20 cellular contexts compared by ENCODE assay signal in the genomic region with DNA sequence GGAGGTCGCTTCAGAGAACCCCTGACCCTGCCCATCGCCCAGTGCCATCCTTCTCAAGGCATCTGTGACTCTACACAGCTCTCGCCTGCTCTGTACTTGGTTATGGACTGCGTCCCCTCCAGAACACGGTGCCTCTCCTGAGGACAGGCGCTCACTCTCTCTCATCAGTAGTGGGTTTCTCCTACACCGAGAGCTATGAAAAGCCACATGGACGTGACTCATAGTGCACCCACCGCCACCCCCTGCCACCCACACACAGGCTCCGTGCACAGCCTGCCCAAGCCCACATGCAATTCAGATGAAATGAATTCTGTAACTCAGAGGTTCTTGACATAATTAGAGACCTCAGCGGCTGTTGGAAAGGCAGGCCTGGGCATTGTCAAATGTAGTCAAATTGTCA. TPM values are rescaled to one million over a fixed set of nuclear protein-coding genes. Genes with fewer than 3 reads are reported as not detected.
A peak's percentile ranks its signal among the peaks of the same experiment; 100 is the strongest.
DNase-seq lines count a peak whose midpoint lies in the region; ATAC-seq, FAIRE-seq and TF ChIP-seq lines count a peak whose summit lies in the region.
"Had no signal": no experiment of that assay in that cellular context is flagged by ENCODE, and none has a peak within 500 bp of the region (broad histone marks: within the 10 kb centered on the region; RNA-seq: fewer than 3 reads in every experiment).

No MANE protein-coding gene starts in this region.

- CTCF ChIA-PET in activated CD8-positive, alpha-beta memory T cell treated with anti-CD3 and anti-CD28 coated beads, Interleukin-2, amount 10 ng/mL, durations not matched to agents 7 days and 5 days (lab: Charles Lee) = interaction anchor here (1.7 to 1.8 kb wide), 2 partner anchors 14 to 100 kb away, joined by 6 to 8 read pairs; a partner anchor contains a TSS

- H3K27me3 Mint-ChIP-seq in activated CD8-positive, alpha-beta memory T cell treated with anti-CD3 and anti-CD28 coated beads, Interleukin-2, amount 10 ng/mL, durations not matched to agents 7 days and 5 days = no peaks in the 10 kb centered on the region
- H3K27me3 Mint-ChIP-seq in stimulated activated naive CD8-positive, alpha-beta T cell treated with anti-CD3 and anti-CD28 coated beads, Interleukin-15, amount 100 ng/mL, for 72 hours = no peaks in the 10 kb centered on the region
- H3K27me3 Mint-ChIP-seq in nephron progenitor cell (ENCODE audit: low read depth, poor library complexity) = no peaks in the 10 kb centered on the region
- H3K27me3 Mint-ChIP-seq: B cell had no signal

- no peak for ATAC-seq in activated CD8-positive, alpha-beta memory T cell treated with anti-CD3 and anti-CD28 coated beads, Interleukin-2, amount 10 ng/mL, durations not matched to agents 7 days and 5 days
- ATAC-seq in stimulated activated naive CD8-positive, alpha-beta T cell treated with anti-CD3 and anti-CD28 coated beads, Interleukin-15, amount 100 ng/mL, for 72 hours = no peak
- ATAC-seq in stimulated activated naive CD8-positive, alpha-beta T cell treated with anti-CD3 and anti-CD28 coated beads, Interleukin-15, Interleukin-2, amounts not matched to agents 100 U/mL and 50 U/mL, for 24 hours = no peak
- ATAC-seq in GM19023 (IDR thresholded peaks at IDR 0.05; ENCODE audit: unreplicated experiment) = no peak

- DNase-seq in activated CD8-positive, alpha-beta memory T cell treated with anti-CD3 and anti-CD28 coated beads, Interleukin-2, amount 10 ng/mL, durations not matched to agents 7 days and 5 days = no peak
- DNase-seq in activated CD8-positive, alpha-beta memory T cell treated with anti-CD3 and anti-CD28 coated beads, Interleukin-2, amount 50 U/mL, for 4 hours = no peak
- DNase-seq in stimulated activated naive CD8-positive, alpha-beta T cell treated with anti-CD3 and anti-CD28 coated beads, Interleukin-15, amount 100 ng/mL, for 72 hours = no peak
- DNase-seq in stimulated activated naive CD8-positive, alpha-beta T cell treated with anti-CD3 and anti-CD28 coated beads, Interleukin-15, Interleukin-2, amounts not matched to agents 100 U/mL and 50 U/mL, for 24 hours = no peak
- DNase-seq in nephron progenitor cell (no peak), stomach (no peak), HTR-8/SVneo (ENCODE audit: insufficient read length, low spot score) (no peak)
- DNase-seq: Kasumi-1; NCI-H1694; NCI-H2081; NCI-H2171; NCI-H345; NCI-H524; NCI-H774; NK-92 treated with Interleukin-12 subunit alpha and Interleukin-12 subunit beta, amount 100 ng/mL, for 24 hours had no signal

- H3K4me3 Mint-ChIP-seq in activated CD8-positive, alpha-beta memory T cell treated with anti-CD3 and anti-CD28 coated beads, Interleukin-2, amount 10 ng/mL, durations not matched to agents 7 days and 5 days = no peak overlapping the region
- no peak overlapping the region for H3K4me3 Mint-ChIP-seq in stimulated activated naive CD8-positive, alpha-beta T cell treated with anti-CD3 and anti-CD28 coated beads, Interleukin-15, amount 100 ng/mL, for 72 hours
- H3K4me3 Mint-ChIP-seq in nephron progenitor cell = no peak overlapping the region
- H3K4me3 Mint-ChIP-seq: B cell had no signal

- peaks cover 63 to 88% (median 84%) of the 10 kb centered on the region in 4 donors for H3K36me3 ChIP-seq in stomach

- no peaks in the 10 kb centered on the region for H3K27me3 ChIP-seq in stomach

- no peaks in the 10 kb centered on the region for H3K9me3 Mint-ChIP-seq in activated CD8-positive, alpha-beta memory T cell treated with anti-CD3 and anti-CD28 coated beads, Interleukin-2, amount 10 ng/mL, durations not matched to agents 7 days and 5 days (ENCODE audit: low read depth)
- H3K9me3 Mint-ChIP-seq in stimulated activated naive CD8-positive, alpha-beta T cell treated with anti-CD3 and anti-CD28 coated beads, Interleukin-15, amount 100 ng/mL, for 72 hours = no peaks in the 10 kb centered on the region
- peaks cover 4% of the 10 kb centered on the region for H3K9me3 Mint-ChIP-seq in nephron progenitor cell

- TF ChIP-seq POLR2A in stomach (IDR thresholded peaks at IDR 0.05) = no peak

- H3K9me3 ChIP-seq in stomach = no peaks in the 10 kb centered on the region

- peaks cover 9% of the 10 kb centered on the region for H3K4me1 Mint-ChIP-seq in activated CD8-positive, alpha-beta memory T cell treated with anti-CD3 and anti-CD28 coated beads, Interleukin-2, amount 10 ng/mL, durations not matched to agents 7 days and 5 days
- peaks cover 20% of the 10 kb centered on the region for H3K4me1 Mint-ChIP-seq in stimulated activated naive CD8-positive, alpha-beta T cell treated with anti-CD3 and anti-CD28 coated beads, Interleukin-15, amount 100 ng/mL, for 72 hours
- peaks cover 10% of the 10 kb centered on the region for H3K4me1 Mint-ChIP-seq in nephron progenitor cell
- H3K4me1 Mint-ChIP-seq: B cell had no signal

- no peak overlapping the region for H3K4me3 ChIP-seq in stomach

- no peak for TF ChIP-seq EP300 in stomach (IDR thresholded peaks at IDR 0.05)

- intact Hi-C loops in stomach (cut with DNase I; ENCODE audit: low total_unique reads) = loop anchor here (10.0 kb wide), 1 partner anchor 100 kb away; no protein-coding TSS in a partner anchor

- peak overlapping the region; percentile 5 for H3K27ac Mint-ChIP-seq in activated CD8-positive, alpha-beta memory T cell treated with anti-CD3 and anti-CD28 coated beads, Interleukin-2, amount 10 ng/mL, durations not matched to agents 7 days and 5 days
- H3K27ac Mint-ChIP-seq in stimulated activated naive CD8-positive, alpha-beta T cell treated with anti-CD3 and anti-CD28 coated beads, Interleukin-15, amount 100 ng/mL, for 72 hours = peak overlapping the region; percentile 51 to 78
- H3K27ac Mint-ChIP-seq in nephron progenitor cell = peak overlapping the region; percentile 83
- H3K27ac Mint-ChIP-seq: B cell had no signal

- H3K36me3 Mint-ChIP-seq in activated CD8-positive, alpha-beta memory T cell treated with anti-CD3 and anti-CD28 coated beads, Interleukin-2, amount 10 ng/mL, durations not matched to agents 7 days and 5 days = peaks cover 19% of the 10 kb centered on the region
- H3K36me3 Mint-ChIP-seq in nephron progenitor cell (ENCODE audit: low read depth) = peaks cover 67% of the 10 kb centered on the region

- WGBS in stomach, 5 donors = 91 to 94% (median 93%) methylated on average over 11 of the region's 11 CpGs

- H3K4me1 ChIP-seq in stomach = no peaks in the 10 kb centered on the region

- TF ChIP-seq CTCF in nephron progenitor cell (IDR thresholded peaks at IDR 0.05) = no peak
- TF ChIP-seq CTCF in stomach (IDR thresholded peaks at IDR 0.05) = no peak

- H3K27ac ChIP-seq in stomach = no peak overlapping the region
- H3K27ac ChIP-seq: RWPE1 had no signal

- FAIRE-seq in HTR-8/SVneo (lab: Jason Lieb, UNC) = no peak
- FAIRE-seq: D721Med, H54 had no signal

RNA-seq across cellular contexts. Expression of a gene that starts 13.9 kb away (rescaled TPM):
- 10 to 100 TPM; 83.8 to 89.0 TPM for total RNA-seq in activated CD8-positive, alpha-beta memory T cell treated with anti-CD3 and anti-CD28 coated beads, Interleukin-2, amount 10 ng/mL, durations not matched to agents 7 days and 5 days
- 10 to 100 TPM; 25.7 to 85.2 (median 53.8) TPM for total RNA-seq in stomach
- 10 to 100 TPM; 30.3 to 57.2 (median 37.0) TPM for polyA plus RNA-seq in stomach

RNA-seq across cellular contexts. Expression of a gene that starts 17.1 kb away (rescaled TPM):
- total RNA-seq in activated CD8-positive, alpha-beta memory T cell treated with anti-CD3 and anti-CD28 coated beads, Interleukin-2, amount 10 ng/mL, durations not matched to agents 7 days and 5 days = 1 to 10 TPM; 1.7 to 1.9 TPM
- 1 to 10 TPM in 2 of 5 donors, not detected in 3; 1.2 to 2.0 TPM for total RNA-seq in stomach
- polyA plus RNA-seq in stomach = 1 to 10 TPM; 1.4 to 9.9 (median 4.0) TPM

Comparison
In these comparisons a context has a peak if more than half of its experiments do, and no peak if none do; other contexts are left out.
1. H3K27ac Mint-ChIP-seq: peak in every context shown above with its lines; median percentile 83 in nephron progenitor cell; 64 in stimulated activated naive CD8-positive, alpha-beta T cell treated with anti-CD3 and anti-CD28 coated beads, Interleukin-15, amount 100 ng/mL, for 72 hours; 5 in activated CD8-positive, alpha-beta memory T cell treated with anti-CD3 and anti-CD28 coated beads, Interleukin-2, amount 10 ng/mL, durations not matched to agents 7 days and 5 days.